13 cellular contexts compared by ENCODE assay signal in the genomic region with DNA sequence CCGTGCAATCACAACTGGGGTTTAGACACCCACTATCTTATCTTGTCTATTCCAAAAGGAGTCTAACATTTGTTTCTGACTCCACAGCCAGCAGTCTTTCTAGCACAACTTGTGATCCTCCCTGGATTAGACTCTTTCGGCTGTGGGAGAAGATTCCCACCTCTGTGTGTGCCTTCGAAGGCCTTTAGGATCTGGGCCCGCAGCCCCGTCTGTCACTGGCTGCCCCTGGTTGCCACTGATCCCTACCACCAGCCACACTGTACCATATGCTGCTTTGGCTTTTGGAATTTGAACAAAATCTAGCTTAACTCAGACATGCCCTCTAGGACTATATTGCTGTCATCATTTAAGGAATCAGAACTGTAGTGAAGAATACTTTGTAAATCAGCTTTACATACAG. TPM values are rescaled to one million over a fixed set of nuclear protein-coding genes. Genes with fewer than 3 reads are reported as not detected.
DNase-seq lines count a peak whose midpoint lies in the region; ATAC-seq and TF ChIP-seq lines count a peak whose summit lies in the region.
"Had no signal": no experiment of that assay in that cellular context is flagged by ENCODE, and none has a peak within 500 bp of the region (broad histone marks: within the 10 kb centered on the region; RNA-seq: fewer than 3 reads in every experiment).

No MANE protein-coding gene starts in this region.

- POLR2A ChIA-PET in SK-N-SH (lab: Yijun Ruan, JAX), result no interaction called here

- H3K27me3 ChIP-seq in right atrium auricular region (no peaks in the 10 kb centered on the region), right cardiac atrium (ENCODE audit: control insufficient read depth, insufficient read depth) (no peaks in the 10 kb centered on the region), osteoblast (ENCODE audit: insufficient read depth, low read length) (no peaks in the 10 kb centered on the region), SK-N-SH (ENCODE audit: insufficient read depth) (no peaks in the 10 kb centered on the region)

- 71% methylated on average over 5 of the region's 5 CpGs for WGBS in right cardiac atrium
- 94% methylated on average over 5 of the region's 5 CpGs for WGBS in SK-N-SH (ENCODE audit: low lambda C conversion rate)

- H4K20me1 ChIP-seq in osteoblast (ENCODE audit: insufficient read depth, low read length), result no peaks in the 10 kb centered on the region
- H4K20me1 ChIP-seq in SK-N-SH (ENCODE audit: insufficient read depth), result no peaks in the 10 kb centered on the region

- no peaks in the 10 kb centered on the region for H3K9me2 ChIP-seq in SK-N-SH

- H3K4me1 ChIP-seq in right atrium auricular region (peaks cover 0 to 42% of the 10 kb centered on the region in 2 donors), right cardiac atrium (ENCODE audit: control insufficient read depth, insufficient read depth, low read length) (peaks cover 7% of the 10 kb centered on the region), osteoblast (ENCODE audit: insufficient read depth, low read length) (peaks cover 3% of the 10 kb centered on the region), SK-N-SH (ENCODE audit: control insufficient read depth in 1 of 2, insufficient read depth in 2 of 2, low read depth in 1 of 2, low read length in 1 of 2) (peaks cover 0 to 3% of the 10 kb centered on the region in 2 experiments; a peak in 1 of 4 replicates)

- H3K27ac ChIP-seq in right atrium auricular region (peak overlapping the region; percentile 49 to 56), right cardiac atrium (ENCODE audit: low read length) (no peak overlapping the region), VCaP (peak overlapping the region; percentile 61; the same call in 1 of the 2 replicates), osteoblast (ENCODE audit: low read depth, low read length) (no peak overlapping the region), SK-N-SH (ENCODE audit: low read depth in 2 of 2, low read length in 1 of 2) (no peak overlapping the region)
- H3K27ac ChIP-seq: GM23248 had no signal

- no peak for TF ChIP-seq EP300 in SK-N-SH (IDR thresholded peaks at IDR 0.05; ENCODE audit: borderline replicate concordance in 1 of 2, low read depth in 1 of 2, low read length in 1 of 2)

- intact Hi-C loops in right cardiac atrium (cut with DNase I), result loop anchor here in 1 of 4 donors (10.0 kb wide), 1 partner anchor 334 kb away; a partner anchor contains a TSS

- H3K79me2 ChIP-seq in osteoblast (ENCODE audit: insufficient read depth, low read length), result no peaks in the 10 kb centered on the region
- H3K79me2 ChIP-seq in SK-N-SH (ENCODE audit: insufficient read depth), result no peaks in the 10 kb centered on the region

- CTCF ChIA-PET in SK-N-SH (lab: Yijun Ruan, JAX), result interaction anchor here (0.6 to 1.1 kb wide), 3 partner anchors 40 to 98 kb away, joined by 3 read pairs; no protein-coding TSS in a partner anchor

- H3K36me3 ChIP-seq in right atrium auricular region (peaks cover 19% of the 10 kb centered on the region), osteoblast (ENCODE audit: insufficient read depth, low read length) (peaks cover 15% of the 10 kb centered on the region), SK-N-SH (replicated peaks in 1 of 2; ENCODE audit: control insufficient read depth in 1 of 2, insufficient read depth in 2 of 2, low read length in 1 of 2) (peaks cover 26 to 85% of the 10 kb centered on the region in 2 experiments)

- H3K9ac ChIP-seq in SK-N-SH, result no peak overlapping the region
- H3K9ac ChIP-seq: GM23248 had no signal

- DNase-seq in right atrium auricular region (ENCODE audit: low spot score) (peak; percentile 16), right cardiac atrium (no peak), osteoblast (ENCODE audit: insufficient read length, low spot score, missing footprints) (peak; percentile 19), SK-N-SH (no peak), NCI-H146 treated with DMSO at 0.1 percent for 48 hours (lab: John Stamatoyannopoulos, UW; ENCODE audit: unreplicated experiment) (no peak)
- DNase-seq: Calu3; CD4-positive, alpha-beta T cell; DMS153; GDM1 had no signal

- no peak overlapping the region for H3K4me3 ChIP-seq in right atrium auricular region
- no peak overlapping the region for H3K4me3 ChIP-seq in right cardiac atrium (ENCODE audit: low read length)
- H3K4me3 ChIP-seq in osteoblast (ENCODE audit: insufficient read depth, low read length), result no peak overlapping the region
- H3K4me3 ChIP-seq in SK-N-SH (ENCODE audit: low read depth in 2 of 2, low read length in 1 of 2), result no peak overlapping the region
- H3K4me3 ChIP-seq: GM23248 had no signal

- no peak for TF ChIP-seq CTCF in right atrium auricular region (IDR thresholded peaks at IDR 0.05)
- no peak for TF ChIP-seq CTCF in VCaP (conservative IDR thresholded peaks at IDR 0.05)
- no peak for TF ChIP-seq CTCF in osteoblast (IDR thresholded peaks at IDR 0.05; ENCODE audit: extremely low read depth, low read depth, low read length)
- no peak for TF ChIP-seq CTCF in SK-N-SH (IDR thresholded peaks at IDR 0.05)

- peaks cover 3% of the 10 kb centered on the region for H3F3A ChIP-seq in SK-N-SH (replicated peaks; ENCODE audit: insufficient read depth)

- ATAC-seq in right cardiac atrium, result no peak
- ATAC-seq in GM19023 (IDR thresholded peaks at IDR 0.05; ENCODE audit: unreplicated experiment), result no peak
- ATAC-seq: HepG2 had no signal

- H3K9me3 ChIP-seq in right atrium auricular region, result peaks cover 0 to 2% of the 10 kb centered on the region in 2 donors
- H3K9me3 ChIP-seq in right cardiac atrium (ENCODE audit: control insufficient read depth, low read length), result no peaks in the 10 kb centered on the region
- H3K9me3 ChIP-seq in osteoblast (ENCODE audit: low read depth, low read length), result no peaks in the 10 kb centered on the region
- peaks cover 2% of the 10 kb centered on the region for H3K9me3 ChIP-seq in SK-N-SH

- no peak overlapping the region for H2AFZ ChIP-seq in osteoblast (ENCODE audit: low read length)
- no peak overlapping the region for H2AFZ ChIP-seq in SK-N-SH (ENCODE audit: low read depth)
- H2AFZ ChIP-seq: GM23248 had no signal

- TF ChIP-seq RAD21 in SK-N-SH (IDR thresholded peaks at IDR 0.05; ENCODE audit: low read length), result no peak

- H3K4me2 ChIP-seq in osteoblast (ENCODE audit: insufficient read depth, low read length), result no peak overlapping the region
- no peak overlapping the region for H3K4me2 ChIP-seq in SK-N-SH

TF ChIP-seq in SK-N-SH, 30 proteins besides CTCF, POLR2A, EP300 and RAD21 (continues in another document):
- TF ChIP-seq CHD2 (IDR thresholded peaks at IDR 0.05; ENCODE audit: low read length, partially characterized antibody) (no peak), JUND (IDR thresholded peaks at IDR 0.05) (no peak), FOXJ3 (CRISPR knock-in tag; IDR thresholded peaks at IDR 0.05) (no peak), TEAD4 (IDR thresholded peaks at IDR 0.05; ENCODE audit: borderline replicate concordance, insufficient read depth) (no peak)
- TF ChIP-seq, protein P1, sequence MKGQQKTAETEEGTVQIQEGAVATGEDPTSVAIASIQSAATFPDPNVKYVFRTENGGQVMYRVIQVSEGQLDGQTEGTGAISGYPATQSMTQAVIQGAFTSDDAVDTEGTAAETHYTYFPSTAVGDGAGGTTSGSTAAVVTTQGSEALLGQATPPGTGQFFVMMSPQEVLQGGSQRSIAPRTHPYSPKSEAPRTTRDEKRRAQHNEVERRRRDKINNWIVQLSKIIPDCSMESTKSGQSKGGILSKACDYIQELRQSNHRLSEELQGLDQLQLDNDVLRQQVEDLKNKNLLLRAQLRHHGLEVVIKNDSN (IDR thresholded peaks at IDR 0.05; ENCODE audit: borderline replicate concordance, low read depth), result no peak
- TF ChIP-seq, protein P2, sequence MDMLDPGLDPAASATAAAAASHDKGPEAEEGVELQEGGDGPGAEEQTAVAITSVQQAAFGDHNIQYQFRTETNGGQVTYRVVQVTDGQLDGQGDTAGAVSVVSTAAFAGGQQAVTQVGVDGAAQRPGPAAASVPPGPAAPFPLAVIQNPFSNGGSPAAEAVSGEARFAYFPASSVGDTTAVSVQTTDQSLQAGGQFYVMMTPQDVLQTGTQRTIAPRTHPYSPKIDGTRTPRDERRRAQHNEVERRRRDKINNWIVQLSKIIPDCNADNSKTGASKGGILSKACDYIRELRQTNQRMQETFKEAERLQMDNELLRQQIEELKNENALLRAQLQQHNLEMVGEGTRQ (IDR thresholded peaks at IDR 0.05; ENCODE audit: borderline replicate concordance, low read depth, low read length), result no peak
- TF ChIP-seq, protein P3, sequence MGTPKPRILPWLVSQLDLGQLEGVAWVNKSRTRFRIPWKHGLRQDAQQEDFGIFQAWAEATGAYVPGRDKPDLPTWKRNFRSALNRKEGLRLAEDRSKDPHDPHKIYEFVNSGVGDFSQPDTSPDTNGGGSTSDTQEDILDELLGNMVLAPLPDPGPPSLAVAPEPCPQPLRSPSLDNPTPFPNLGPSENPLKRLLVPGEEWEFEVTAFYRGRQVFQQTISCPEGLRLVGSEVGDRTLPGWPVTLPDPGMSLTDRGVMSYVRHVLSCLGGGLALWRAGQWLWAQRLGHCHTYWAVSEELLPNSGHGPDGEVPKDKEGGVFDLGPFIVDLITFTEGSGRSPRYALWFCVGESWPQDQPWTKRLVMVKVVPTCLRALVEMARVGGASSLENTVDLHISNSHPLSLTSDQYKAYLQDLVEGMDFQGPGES (IDR thresholded peaks at IDR 0.05; ENCODE audit: low read depth, low read length), result no peak

RNA-seq across cellular contexts. Expression of a gene that starts 18.0 kb away (rescaled TPM):
- 10 to 100 TPM; 27.3 to 39.3 TPM for total RNA-seq in right atrium auricular region
- total RNA-seq in right cardiac atrium, result 10 to 100 TPM; 55.7 to 67.5 (median 56.8) TPM
- 114 TPM for polyA plus RNA-seq in right cardiac atrium
- total RNA-seq in osteoblast, result 15.6 and 26.5 TPM in 2 replicates
- polyA plus RNA-seq in SK-N-SH (2012; rRNA removed), result 20.8 and 20.9 TPM in 2 replicates
- polyA plus RNA-seq in SK-N-SH (2012; cell fraction: cytosol; rRNA removed), result 23.5 and 25.1 TPM in 2 replicates
- polyA plus RNA-seq in SK-N-SH (2012; cell fraction: nucleus; rRNA removed), result 15.5 and 17.7 TPM in 2 replicates

Comparison
In these comparisons a context has a peak if more than half of its experiments do, and no peak if none do; other contexts are left out.
1. DNase-seq: peak in right atrium auricular region (single experiment) and osteoblast (single experiment); none in right cardiac atrium (0 of 3), SK-N-SH (single experiment) and NCI-H146 treated with DMSO at 0.1 percent for 48 hours (single experiment).
2. H3K27ac ChIP-seq: peak in right atrium auricular region (2 of 2) and VCaP (single experiment); none in right cardiac atrium (single experiment), osteoblast (single experiment) and SK-N-SH (0 of 2).